ENCODE assay signal across 26 cellular contexts in the genomic region with DNA sequence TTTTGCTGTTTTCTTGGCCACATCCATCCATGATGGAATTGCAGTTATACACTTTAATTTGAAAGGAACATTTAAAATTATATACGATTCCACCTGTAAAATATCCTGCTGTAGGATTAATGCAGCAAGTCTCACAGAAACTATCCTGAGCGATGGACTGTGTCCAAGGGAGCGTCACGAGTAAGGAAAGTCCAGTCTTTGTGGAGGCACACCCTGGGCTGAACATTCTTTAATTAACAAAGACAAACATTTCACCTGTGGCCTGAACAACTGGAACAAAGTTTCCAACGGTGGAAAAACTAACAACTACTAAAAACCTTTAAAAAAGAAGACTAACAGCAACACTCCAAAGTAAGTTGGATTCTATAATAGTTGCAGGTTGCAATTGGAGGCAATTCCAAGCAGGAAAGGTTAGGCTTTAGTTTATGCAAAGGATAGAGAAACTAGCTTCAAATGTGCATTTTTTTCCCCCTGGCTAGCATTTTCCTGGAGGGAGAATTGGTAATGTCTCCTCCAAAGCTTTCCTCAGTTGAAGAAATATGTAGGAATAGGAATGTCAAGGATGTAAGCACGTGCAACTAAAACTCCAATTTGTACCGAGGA. TPM values are rescaled to one million over a fixed set of nuclear protein-coding genes. Genes with fewer than 3 reads are reported as not detected.
DNase-seq lines count a peak whose midpoint lies in the region; ATAC-seq and TF ChIP-seq lines count a peak whose summit lies in the region.
"Had no signal": no experiment of that assay in that cellular context is flagged by ENCODE, and none has a peak within 500 bp of the region (broad histone marks: within the 10 kb centered on the region; RNA-seq: fewer than 3 reads in every experiment).

No MANE protein-coding gene starts in this region.

- H3K4me1 ChIP-seq in PC-9 (replicated peaks; ENCODE audit: insufficient read depth) (peaks cover 33% of the 10 kb centered on the region), right cardiac atrium (ENCODE audit: control insufficient read depth, insufficient read depth, low read length) (no peaks in the 10 kb centered on the region)
- H3K4me1 ChIP-seq: BE2C, thyroid gland had no signal

- peaks cover 6% of the 10 kb centered on the region for H3K36me3 ChIP-seq in PC-9 (ENCODE audit: low read depth)
- H3K36me3 ChIP-seq: BE2C, neutrophil, thyroid gland had no signal

- no peak for TF ChIP-seq CTCF in PC-9 (conservative IDR thresholded peaks at IDR 0.05)

- 78% methylated on average over 7 of the region's 7 CpGs for WGBS in right cardiac atrium

- intact Hi-C loops in PC-9 (cut with micrococcal nuclease; ENCODE audit: unreplicated experiment): loop anchor here (1.0 to 10.0 kb wide), 4 partner anchors 19 to 419 kb away; a partner anchor contains a TSS
- intact Hi-C loops in right cardiac atrium (cut with DNase I): loop anchor here (5.0 to 10.0 kb wide), 6 partner anchors 66 to 299 kb away; no protein-coding TSS in a partner anchor
- intact Hi-C loops in posterior cingulate gyrus (cut with DNase I): loop anchor here (5.0 kb wide), 1 partner anchor 296 kb away; no protein-coding TSS in a partner anchor

- H3K4me3 ChIP-seq in PC-9 (peak overlapping the region; percentile 55), right cardiac atrium (ENCODE audit: low read length) (no peak overlapping the region)
- H3K4me3 ChIP-seq: thyroid gland had no signal

- CTCF ChIA-PET in PC-9 (lab: Charles Lee): interaction anchor here (1.4 to 1.6 kb wide), 2 partner anchors 55 to 248 kb away, joined by 3 to 9 read pairs; no protein-coding TSS in a partner anchor

- H4K20me1 ChIP-seq in PC-9 (ENCODE audit: insufficient read depth): no peaks in the 10 kb centered on the region

- peak overlapping the region; percentile 71 for H2AFZ ChIP-seq in PC-9

- DNase-seq in A172 (ENCODE audit: low spot score) (peak; percentile 6), PC-9 (peak in 1 of 2 experiments; percentile 66), mucosa of gallbladder (ENCODE audit: low spot score) (peak; percentile 78), right cardiac atrium (no peak), posterior cingulate gyrus (no peak), cerebellum (ENCODE audit: low spot score) (no peak)
- DNase-seq: 8988T; activated CD4-positive, alpha-beta memory T cell treated with anti-CD3 and anti-CD28 coated beads for 36 hours; activated CD4-positive, CD25-positive, alpha-beta regulatory T cell; activated naive CD8-positive, alpha-beta T cell treated with anti-CD3 and anti-CD28 coated beads, Interleukin-2, amount 10 ng/mL, durations not matched to agents 7 days and 5 days; BE2C; COR-L47; effector memory CD4-positive, alpha-beta T cell; glutamatergic neuron; left ventricle myocardium superior; NCI-H1105; NCI-H2081 treated with DMSO at 0.1 percent for 48 hours; NCI-H510A; NK-92 treated with Interleukin-12 subunit alpha and Interleukin-12 subunit beta, amount 100 ng/mL, for 24 hours; stimulated activated CD4-positive, alpha-beta T cell treated with anti-CD3 and anti-CD28 coated beads, Interleukin-4, amount 100 ng/mL, for 24 hours; stimulated activated naive CD8-positive, alpha-beta T cell treated with anti-CD3 and anti-CD28 coated beads, Interleukin-15, Interleukin-2, amounts not matched to agents 100 U/mL and 50 U/mL, for 24 hours; thyroid gland had no signal

- H3K9me3 ChIP-seq in PC-9 (ENCODE audit: insufficient read depth, low read depth): peaks cover 11% of the 10 kb centered on the region; the same call in 1 of the 2 replicates
- no peaks in the 10 kb centered on the region for H3K9me3 ChIP-seq in right cardiac atrium (ENCODE audit: control insufficient read depth, low read length)
- H3K9me3 ChIP-seq: BE2C, neutrophil, thyroid gland had no signal

- TSS peak; percentile 93 for BruUV-seq in PC-9 (replicated peaks; lab: Mats Ljungman, UMichigan)

- no peaks in the 10 kb centered on the region for H3K9me2 ChIP-seq in PC-9 (ENCODE audit: insufficient read depth)

- H3K27ac ChIP-seq in PC-9 (peak overlapping the region; percentile 100), right cardiac atrium (ENCODE audit: low read length) (no peak overlapping the region)
- H3K27ac ChIP-seq: neutrophil, thyroid gland had no signal

- H3K27me3 ChIP-seq in PC-9 (ENCODE audit: insufficient read depth, low read depth) (no peaks in the 10 kb centered on the region), right cardiac atrium (ENCODE audit: control insufficient read depth, insufficient read depth) (no peaks in the 10 kb centered on the region)
- H3K27me3 ChIP-seq: neutrophil, thyroid gland had no signal

- peaks cover 37% of the 10 kb centered on the region for H3K79me2 ChIP-seq in PC-9 (ENCODE audit: low read depth)

- POLR2A ChIA-PET in PC-9 (lab: Charles Lee; ENCODE audit: unreplicated experiment): no interaction called here

- H3F3A ChIP-seq in PC-9 (ENCODE audit: insufficient read depth, low read depth): peaks cover 29% of the 10 kb centered on the region

- ATAC-seq in esophagus mucosa (peak; percentile 51), HG03196 (IDR thresholded peaks at IDR 0.05; ENCODE audit: unreplicated experiment) (no peak), right cardiac atrium (no peak)
- ATAC-seq: left ventricle myocardium superior; stimulated activated naive CD8-positive, alpha-beta T cell treated with anti-CD3 and anti-CD28 coated beads, Interleukin-15, Interleukin-2, amounts not matched to agents 100 U/mL and 50 U/mL, for 24 hours had no signal

- H3K4me2 ChIP-seq in PC-9: peak overlapping the region; percentile 87

RNA-seq across cellular contexts. Expression of a gene that starts 11.0 kb away (rescaled TPM):
- total RNA-seq in A172 (2014; rRNA removed; shearing (Covaris generic)): 0.02 TPM in 1 of 2 replicates, not detected in the other
- 0.46 and 0.58 TPM in 2 replicates for total RNA-seq in PC-9 (2021)
- total RNA-seq in esophagus mucosa: 46.5 TPM
- total RNA-seq in mucosa of gallbladder: 5.7 TPM
- total RNA-seq in right cardiac atrium: under 1 TPM; 0.08 to 0.26 (median 0.16) TPM
- 0.29 TPM for polyA plus RNA-seq in right cardiac atrium
- total RNA-seq in cerebellum: 1.8 TPM
- total RNA-seq: activated CD4-positive, alpha-beta memory T cell treated with anti-CD3 and anti-CD28 coated beads for 36 hours; activated naive CD8-positive, alpha-beta T cell treated with anti-CD3 and anti-CD28 coated beads, Interleukin-2, amount 10 ng/mL, durations not matched to agents 7 days and 5 days; pulmonary artery endothelial cell had no signal

Comparison
In these comparisons a context has a peak if more than half of its experiments do, and no peak if none do; other contexts are left out.
1. DNase-seq: peak in A172 (single experiment) and mucosa of gallbladder (single experiment); none in right cardiac atrium (0 of 3), posterior cingulate gyrus (0 of 10) and cerebellum (single experiment).